10 cellular contexts compared by ENCODE assay signal in genomic region chr16:47019563-47019962, GRCh38. TPM values are rescaled to one million over a fixed set of nuclear protein-coding genes. Genes with fewer than 3 reads are reported as not detected.
DNase-seq lines count a peak whose midpoint lies in the region; ATAC-seq, FAIRE-seq and TF ChIP-seq lines count a peak whose summit lies in the region.
"Had no signal": no experiment of that assay in that cellular context is flagged by ENCODE, and none has a peak within 500 bp of the region (broad histone marks: within the 10 kb centered on the region; RNA-seq: fewer than 3 reads in every experiment).

No MANE protein-coding gene starts in this region.

- no peaks in the 10 kb centered on the region for H3K9me3 ChIP-seq in adipocyte (ENCODE audit: control insufficient read depth, low read length)
- no peaks in the 10 kb centered on the region for H3K9me3 ChIP-seq in pancreas

- CTCF ChIA-PET in BJ (lab: Yijun Ruan, JAX): interaction anchor here (0.9 to 1.4 kb wide), 3 partner anchors 9 to 12 kb away, joined by 3 to 5 read pairs (median 3); no protein-coding TSS in a partner anchor

- intact Hi-C loops in pancreas (cut with DNase I): no loop called here

- H3K36me3 ChIP-seq in BJ (ENCODE audit: control insufficient read depth, insufficient read depth, low read length) (no peaks in the 10 kb centered on the region), adipocyte (ENCODE audit: control insufficient read depth, insufficient read depth, low read length, severe bottlenecking) (no peaks in the 10 kb centered on the region), kidney epithelial cell (ENCODE audit: control insufficient read depth, insufficient read depth, low read length) (no peaks in the 10 kb centered on the region), pancreas (no peaks in the 10 kb centered on the region)

- DNase-seq in BJ (ENCODE audit: low read depth): no peak
- DNase-seq in Jurkat, Clone E6-1 (ENCODE audit: low read depth, low spot score): peak; percentile 23
- peak; percentile 30 for DNase-seq in adipocyte (ENCODE audit: low read depth)
- DNase-seq in kidney epithelial cell (ENCODE audit: low read depth): no peak
- DNase-seq in HCEC 1CT: no peak
- DNase-seq in stimulated activated CD8-positive, alpha-beta memory T cell treated with anti-CD3 and anti-CD28 coated beads, Interleukin-4, amount 100 ng/mL, for 48 hours: no peak
- no peak for DNase-seq in pancreas
- no peak for DNase-seq in HPDE6-E6E7 (ENCODE audit: extremely low spot score)
- DNase-seq: activated CD4-positive, alpha-beta T cell treated with anti-CD3 and anti-CD28 coated beads for 36 hours; activated gamma-delta T cell treated with Interleukin-2 at 50 U/mL for 16 hours had no signal

- POLR2A ChIA-PET in BJ (lab: Charles Lee): no interaction called here

- no peak overlapping the region for H3K9ac ChIP-seq in adipocyte (ENCODE audit: low read length)

- FAIRE-seq in pancreas (lab: Jason Lieb, UNC): no peak

- no peak overlapping the region for H3K27ac ChIP-seq in pancreas

- TF ChIP-seq CTCF in BJ (IDR thresholded peaks at IDR 0.05; ENCODE audit: insufficient read depth, low read depth, low read length) (peak; percentile 24; the same call in 1 of the 2 replicates), kidney epithelial cell (IDR thresholded peaks at IDR 0.05; ENCODE audit: insufficient read depth, low read length, poor library complexity, severe bottlenecking) (peak; percentile 10), pancreas (IDR thresholded peaks at IDR 0.05) (no peak)

- no peak overlapping the region for H3K4me3 ChIP-seq in BJ (ENCODE audit: low read depth, low read length)
- no peak overlapping the region for H3K4me3 ChIP-seq in Jurkat, Clone E6-1 (ENCODE audit: low read length)
- H3K4me3 ChIP-seq in adipocyte (ENCODE audit: low read length): no peak overlapping the region
- H3K4me3 ChIP-seq in kidney epithelial cell (ENCODE audit: low read depth, low read length): no peak overlapping the region
- H3K4me3 ChIP-seq in pancreas: no peak overlapping the region

- H3K4me1 ChIP-seq in adipocyte (ENCODE audit: control insufficient read depth, insufficient read depth, low read length): no peaks in the 10 kb centered on the region
- no peaks in the 10 kb centered on the region for H3K4me1 ChIP-seq in pancreas

- H3K27me3 ChIP-seq in BJ (ENCODE audit: control insufficient read depth, insufficient read depth, low read length) (0 out of 2 replicates have a peak, but pooled peaks cover 3% of the 10 kb centered on the region), adipocyte (replicated peaks; ENCODE audit: control insufficient read depth, insufficient read depth, low read length) (no peaks in the 10 kb centered on the region), kidney epithelial cell (ENCODE audit: control insufficient read depth, insufficient read depth, low read length) (no peaks in the 10 kb centered on the region), pancreas (no peaks in the 10 kb centered on the region)

- no peak for ATAC-seq in pancreas
- ATAC-seq: activated CD4-positive, alpha-beta T cell treated with anti-CD3 and anti-CD28 coated beads for 36 hours had no signal

- WGBS in pancreas, 2 donors: 56 to 90% methylated on average over 2 of the region's 2 CpGs

RNA-seq across cellular contexts. Expression of gene DNAJA2, which starts 46.1 kb away (rescaled TPM):
- polyA plus RNA-seq in BJ (2011; rRNA removed): 8.3 and 20.2 TPM in 2 replicates
- polyA minus RNA-seq in BJ (2011; rRNA and poly(A)+ RNA removed): 15.5 and 19.0 TPM in 2 replicates
- 71.1 TPM for polyA plus RNA-seq in Jurkat, Clone E6-1 (2012; ENCODE audit: insufficient read depth, insufficient read length)
- total RNA-seq in kidney epithelial cell: 68.4 and 81.9 TPM in 2 replicates
- 10 to 100 TPM; 18.7 to 26.6 (median 23.3) TPM for total RNA-seq in pancreas
- 10 to 100 TPM; 13.0 to 21.7 TPM for polyA plus RNA-seq in pancreas

Comparison
In these comparisons a context has a peak if more than half of its experiments do, and no peak if none do; other contexts are left out.
1. DNase-seq: peak in Jurkat, Clone E6-1 (single experiment) and adipocyte (single experiment); none in BJ (single experiment), kidney epithelial cell (single experiment), HCEC 1CT (single experiment), stimulated activated CD8-positive, alpha-beta memory T cell treated with anti-CD3 and anti-CD28 coated beads, Interleukin-4, amount 100 ng/mL, for 48 hours (single experiment), pancreas (0 of 6) and HPDE6-E6E7 (single experiment).
2. CTCF ChIP-seq: peak in BJ (single experiment) and kidney epithelial cell (single experiment); none in pancreas (0 of 4).